ENCODE assay signal across 9 cellular contexts in the genomic region with DNA sequence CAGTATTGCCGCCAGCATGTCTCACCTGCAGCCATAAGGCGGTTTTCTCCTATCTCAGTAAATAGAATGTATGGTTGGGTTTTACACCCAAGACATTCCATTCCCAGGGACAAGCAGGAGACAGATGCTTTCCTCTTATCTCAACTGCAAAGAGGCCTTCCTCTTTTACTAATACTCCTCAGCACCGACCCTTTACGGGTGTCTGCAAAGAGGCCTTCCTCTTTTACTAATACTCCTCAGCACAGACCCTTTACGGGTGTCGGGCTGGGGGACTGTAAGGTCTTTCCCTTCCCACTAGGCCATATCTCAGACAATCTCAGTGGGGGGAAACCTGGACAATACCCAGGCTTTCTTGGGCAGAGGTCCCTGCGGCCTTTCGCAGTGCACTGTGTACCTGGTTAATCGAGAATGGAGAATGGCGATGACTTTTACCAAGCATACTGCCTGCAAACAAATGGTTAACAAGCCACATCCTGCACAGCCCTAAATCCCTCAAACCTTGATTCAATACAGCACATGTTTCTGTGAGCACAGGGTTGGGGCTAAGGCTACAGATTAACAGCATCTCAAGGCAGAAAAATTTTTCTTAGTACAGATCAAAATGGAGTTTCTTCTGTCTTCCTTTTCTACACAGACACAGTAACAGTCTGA. TPM values are rescaled to one million over a fixed set of nuclear protein-coding genes. Genes with fewer than 3 reads are reported as not detected.
A peak's percentile ranks its signal among the peaks of the same experiment; 100 is the strongest.
DNase-seq lines count a peak whose midpoint lies in the region; ATAC-seq, FAIRE-seq and TF ChIP-seq lines count a peak whose summit lies in the region.
"Not testable (repeated sequence)": the region's sequence is repeated elsewhere in the genome, so short reads cannot be mapped to it uniquely, and the experiment has no call there.
"Had no signal": no experiment of that assay in that cellular context is flagged by ENCODE, and none has a peak within 500 bp of the region (broad histone marks: within the 10 kb centered on the region; RNA-seq: fewer than 3 reads in every experiment).

No MANE protein-coding gene starts in this region.

- ATAC-seq in T-helper 17 cell; activated naive CD8-positive, alpha-beta T cell treated with anti-CD3 and anti-CD28 coated beads, Interleukin-2, amount 50 U/mL, for 24 hours; left lobe of liver; pancreas: not testable (repeated sequence)

- not testable (repeated sequence) for H3K9me2 ChIP-seq in DOHH2 (replicated peaks; ENCODE audit: control insufficient read depth, low read length)

- H3K9me3 ChIP-seq in DOHH2 (ENCODE audit: control insufficient read depth, insufficient read depth, low read length); MG63; T-helper 17 cell (ENCODE audit: control insufficient read depth, low read length, poor library complexity, severe bottlenecking); pancreas; transverse colon: not testable (repeated sequence)

- intact Hi-C loops in pancreas (cut with DNase I); transverse colon (cut with DNase I; ENCODE audit: low total_unique reads): not testable (repeated sequence)

- not testable (repeated sequence) for H3K27me3 Mint-ChIP-seq in T-helper 17 cell; activated naive CD8-positive, alpha-beta T cell treated with anti-CD3 and anti-CD28 coated beads, Interleukin-2, amount 50 U/mL, for 24 hours

- peaks cover 35% of the 10 kb centered on the region for H3K4me1 ChIP-seq in DOHH2 (ENCODE audit: control insufficient read depth, low read length)
- H3K4me1 ChIP-seq in pancreas = peaks cover 25 to 44% (median 38%) of the 10 kb centered on the region in 3 donors
- peaks cover 35 to 67% (median 52%) of the 10 kb centered on the region in 4 donors for H3K4me1 ChIP-seq in transverse colon

- H4K20me1 ChIP-seq in DOHH2 (ENCODE audit: control insufficient read depth, insufficient read depth, low read depth, low read length) = not testable (repeated sequence)

- not testable (repeated sequence) for DNase-seq in MG63; T-helper 17 cell; epithelial cell of proximal tubule (ENCODE audit: low read depth); pancreas; transverse colon
- peak; percentile 4 for DNase-seq in activated naive CD8-positive, alpha-beta T cell treated with anti-CD3 and anti-CD28 coated beads, Interleukin-2, amount 50 U/mL, for 24 hours
- DNase-seq in left lobe of liver (ENCODE audit: low spot score) = peak; percentile 45

- H3K36me3 ChIP-seq in DOHH2 (ENCODE audit: control insufficient read depth, low read length) (peaks cover 68% of the 10 kb centered on the region), pancreas (peaks cover 0 to 16% (median 9%) of the 10 kb centered on the region in 3 donors)
- not testable (repeated sequence) for H3K36me3 ChIP-seq in MG63, transverse colon

- H3K36me3 Mint-ChIP-seq in T-helper 17 cell (ENCODE audit: low read depth) = not testable (repeated sequence)
- H3K36me3 Mint-ChIP-seq in activated naive CD8-positive, alpha-beta T cell treated with anti-CD3 and anti-CD28 coated beads, Interleukin-2, amount 50 U/mL, for 24 hours (ENCODE audit: low read depth) = peaks cover 29% of the 10 kb centered on the region

- H3K4me2 ChIP-seq in DOHH2 (ENCODE audit: low read length) = peak overlapping the region; percentile 94

- TF ChIP-seq CTCF in DOHH2 (IDR thresholded peaks at IDR 0.05; ENCODE audit: low read depth, low read length, poor library complexity, severe bottlenecking); epithelial cell of proximal tubule (conservative IDR thresholded peaks at IDR 0.05; ENCODE audit: low read depth, low read length); pancreas (IDR thresholded peaks at IDR 0.05); transverse colon (IDR thresholded peaks at IDR 0.05): not testable (repeated sequence)

- 24 to 27% methylated on average over 10 of the region's 10 CpGs for WGBS in pancreas, 2 donors
- WGBS in transverse colon (ENCODE audit: low coverage in 1 of 2), 2 donors = 47 to 60% methylated on average over 10 of the region's 10 CpGs

- H3K4me3 ChIP-seq in DOHH2 (ENCODE audit: low read length) (peak overlapping the region; percentile 90), MG63 (peak overlapping the region; percentile 68), epithelial cell of proximal tubule (ENCODE audit: low read depth, low read length) (peak overlapping the region; percentile 92), pancreas (peak overlapping the region; percentile 65 to 93 (median 88)), transverse colon (peak overlapping the region; percentile 62 to 99 (median 89))

- not testable (repeated sequence) for TF ChIP-seq EP300 in transverse colon (IDR thresholded peaks at IDR 0.05; ENCODE audit: low read depth)

- in situ Hi-C loops in transverse colon (cut with MboI; ENCODE audit: low pct_ligation_motif_present in 1 of 4, low pct_unique_long_range_greater_than_20kb in 1 of 4, low sequenced_read_pairs in 3 of 4) = loop anchor here in 2 of 4 donors (25.0 kb wide), 2 partner anchors 327 to 352 kb away; a partner anchor contains a TSS

- not testable (repeated sequence) for H3K9me3 Mint-ChIP-seq in activated naive CD8-positive, alpha-beta T cell treated with anti-CD3 and anti-CD28 coated beads, Interleukin-2, amount 50 U/mL, for 24 hours

- peaks cover 48% of the 10 kb centered on the region for H3K79me2 ChIP-seq in DOHH2 (ENCODE audit: control insufficient read depth, low read length)

- TF ChIP-seq POLR2A in transverse colon (IDR thresholded peaks at IDR 0.05) = not testable (repeated sequence)

- H3F3A ChIP-seq in DOHH2 (ENCODE audit: control insufficient read depth, insufficient read depth) = not testable (repeated sequence)

- FAIRE-seq in pancreas (lab: Jason Lieb, UNC) = not testable (repeated sequence)

- H3K4me3 Mint-ChIP-seq in T-helper 17 cell = peak overlapping the region; percentile 99
- H3K4me3 Mint-ChIP-seq in activated naive CD8-positive, alpha-beta T cell treated with anti-CD3 and anti-CD28 coated beads, Interleukin-2, amount 50 U/mL, for 24 hours = peak overlapping the region; percentile 94

- not testable (repeated sequence) for H3K27me3 ChIP-seq in DOHH2 (ENCODE audit: control insufficient read depth, low read length); MG63; pancreas; transverse colon

- H3K4me1 Mint-ChIP-seq in T-helper 17 cell = peaks cover 56% of the 10 kb centered on the region
- peaks cover 49% of the 10 kb centered on the region for H3K4me1 Mint-ChIP-seq in activated naive CD8-positive, alpha-beta T cell treated with anti-CD3 and anti-CD28 coated beads, Interleukin-2, amount 50 U/mL, for 24 hours

- peak overlapping the region; percentile 97 for H3K27ac Mint-ChIP-seq in T-helper 17 cell
- peak overlapping the region; percentile 88 for H3K27ac Mint-ChIP-seq in activated naive CD8-positive, alpha-beta T cell treated with anti-CD3 and anti-CD28 coated beads, Interleukin-2, amount 50 U/mL, for 24 hours

- peak overlapping the region; percentile 17; the same call in 1 of the 2 replicates for H3K27ac ChIP-seq in DOHH2 (ENCODE audit: low read depth, low read length)
- H3K27ac ChIP-seq in pancreas = peak overlapping the region; percentile 30 to 83 (median 77)
- peak overlapping the region; percentile 92 to 97 (median 95) for H3K27ac ChIP-seq in transverse colon

RNA-seq across cellular contexts. Expression of a gene that starts 1.2 kb away (rescaled TPM):
- total RNA-seq in MG63 (2014; rRNA removed; shearing (Covaris generic); ENCODE audit: low replicate concordance) = 9.7 and 31.8 TPM in 2 replicates
- total RNA-seq in T-helper 17 cell (10 to 100 TPM; 78.2 to 79.3 TPM), epithelial cell of proximal tubule (37.8 and 56.9 TPM in 2 replicates), left lobe of liver (479 TPM), pancreas (10 to 100 TPM; 44.2 to 66.9 (median 59.0) TPM), transverse colon (100 to 1,000 TPM; 123 to 278 (median 204) TPM)
- polyA plus RNA-seq in pancreas = 100 to 1,000 TPM in 1 of 2 donors, 10 to 100 TPM in 1; 99.3 to 110 TPM

RNA-seq across cellular contexts. Expression of a gene that starts 2.7 kb away (rescaled TPM):
- 4.1 TPM in 1 of 2 replicates, not detected in the other for total RNA-seq in MG63 (2014; rRNA removed; shearing (Covaris generic); ENCODE audit: low replicate concordance)
- total RNA-seq in T-helper 17 cell (10 to 100 TPM; 44.0 to 45.5 TPM), epithelial cell of proximal tubule (47.3 and 51.1 TPM in 2 replicates), left lobe of liver (37.5 TPM), pancreas (10 to 100 TPM in 3 of 6 donors, 1 to 10 TPM in 3; 7.2 to 20.2 (median 9.9) TPM), transverse colon (10 to 100 TPM; 49.0 to 82.2 (median 76.5) TPM)
- 10 to 100 TPM in 1 of 2 donors, 1 to 10 TPM in 1; 8.2 to 14.2 TPM for polyA plus RNA-seq in pancreas
- total RNA-seq: HT1080 had no signal

RNA-seq across cellular contexts. Expression of a gene that starts 29.6 kb away (rescaled TPM):
- 13.2 and 20.3 TPM in 2 replicates for total RNA-seq in MG63 (2014; rRNA removed; shearing (Covaris generic); ENCODE audit: low replicate concordance)
- total RNA-seq in T-helper 17 cell (10 to 100 TPM; 39.8 to 51.9 TPM), epithelial cell of proximal tubule (34.8 and 39.2 TPM in 2 replicates), left lobe of liver (12.1 TPM), pancreas (10 to 100 TPM in 4 of 6 donors, 1 to 10 TPM in 2; 8.5 to 16.0 (median 10.4) TPM), transverse colon (10 to 100 TPM; 35.9 to 47.9 (median 43.5) TPM)
- 10 to 100 TPM in 1 of 2 donors, 1 to 10 TPM in 1; 6.3 to 10.7 TPM for polyA plus RNA-seq in pancreas

Comparison
In these comparisons a context has a peak if more than half of its experiments do, and no peak if none do; other contexts are left out.
1. H3K27ac ChIP-seq: peak in every context shown above with its lines; median percentile 95 in transverse colon; 77 in pancreas; 17 in DOHH2.